ENCODE assay signal across 23 cellular contexts in the genomic region with DNA sequence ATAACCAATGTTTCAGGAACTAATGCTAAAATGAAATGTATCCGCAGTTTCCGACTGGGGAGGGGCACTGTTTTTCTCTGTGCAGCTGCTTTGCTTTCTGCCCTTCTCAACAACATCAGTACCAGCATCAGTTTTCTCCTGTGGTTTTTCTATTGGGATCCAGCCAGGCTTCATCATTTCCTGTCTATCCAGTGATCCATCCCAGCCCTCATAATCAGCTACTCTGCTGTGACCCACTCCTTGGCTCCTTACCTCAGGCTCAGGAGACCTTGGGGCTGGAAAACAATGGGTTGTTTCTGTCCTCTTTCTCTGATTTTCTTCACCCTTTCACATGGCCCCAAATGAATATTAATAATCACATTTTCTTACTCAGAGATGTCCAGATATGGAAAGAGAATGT.
DNase-seq lines count a peak whose midpoint lies in the region; ATAC-seq and TF ChIP-seq lines count a peak whose summit lies in the region.
"Had no signal": no experiment of that assay in that cellular context is flagged by ENCODE, and none has a peak within 500 bp of the region (broad histone marks: within the 10 kb centered on the region; RNA-seq: fewer than 3 reads in every experiment).

No MANE protein-coding gene starts in this region.

- peaks cover 29% of the 10 kb centered on the region for H3K4me1 ChIP-seq in RWPE2 (ENCODE audit: insufficient read depth, poor library complexity, severe bottlenecking)
- H3K4me1 ChIP-seq: parathyroid adenoma had no signal

- ATAC-seq in RWPE2 (ENCODE audit: low read depth): peak; percentile 80
- no peak for ATAC-seq in HG02981 (IDR thresholded peaks at IDR 0.05; ENCODE audit: unreplicated experiment)
- ATAC-seq: effector memory CD8-positive, alpha-beta T cell; GM12878 had no signal

- H3K4me3 ChIP-seq in RWPE2 (ENCODE audit: severe bottlenecking): no peak overlapping the region
- H3K4me3 ChIP-seq: GM12878 had no signal

- no peak for TF ChIP-seq CTCF in RWPE2 (IDR thresholded peaks at IDR 0.05; ENCODE audit: poor library complexity, severe bottlenecking)

- DNase-seq in GM03348 (ENCODE audit: low spot score) (peak; percentile 28), RWPE2 (ENCODE audit: low spot score) (peak; percentile 29), fibroblast of gingiva (ENCODE audit: low read depth) (peak; percentile 9), renal cortical epithelial cell (ENCODE audit: low read depth) (peak; percentile 45), OCI-M1 (lab: John Stamatoyannopoulos, UW) (no peak), SKM-1 treated with dmso at 0.1 percent for 144 hours (lab: John Stamatoyannopoulos, UW; ENCODE audit: unreplicated experiment) (no peak), NCI-H146 (lab: John Stamatoyannopoulos, UW) (no peak)
- DNase-seq: activated CD4-positive, CD25-positive, alpha-beta regulatory T cell treated with anti-CD3 and anti-CD28 coated beads, Interleukin-2, amount 50 U/mL, for 72 hours; activated CD8-positive, alpha-beta memory T cell treated with anti-CD3 and anti-CD28 coated beads, Interleukin-2, amount 50 U/mL, for 4 hours; activated naive CD4-positive, alpha-beta T cell; DND-41; effector memory CD8-positive, alpha-beta T cell; kidney; MM.1S; NCI-H2107; NCI-H748 treated with DMSO at 0.1 percent for 48 hours; RPMI8226; small intestine; stimulated activated naive CD4-positive, alpha-beta T cell treated with Interleukin-2 at 50 U/mL for 16 hours; T-helper 2 cell had no signal

- no peaks in the 10 kb centered on the region for H3K36me3 ChIP-seq in RWPE2 (ENCODE audit: low read depth)

- peak overlapping the region; percentile 43 for H3K27ac ChIP-seq in RWPE2 (ENCODE audit: poor library complexity, severe bottlenecking)
- H3K27ac ChIP-seq: parathyroid adenoma had no signal

- H3K9me3 ChIP-seq in RWPE2 (ENCODE audit: severe bottlenecking): no peaks in the 10 kb centered on the region

- H3K27me3 ChIP-seq in RWPE2 (ENCODE audit: insufficient read depth, poor library complexity, severe bottlenecking): no peaks in the 10 kb centered on the region

Comparison
In these comparisons a context has a peak if more than half of its experiments do, and no peak if none do; other contexts are left out.
1. DNase-seq: peak in GM03348 (single experiment), RWPE2 (single experiment), fibroblast of gingiva (single experiment) and renal cortical epithelial cell (single experiment); none in OCI-M1 (single experiment), SKM-1 treated with dmso at 0.1 percent for 144 hours (single experiment) and NCI-H146 (single experiment).